In genomic region chr4:173253561-173253960, GRCh38 we compare ENCODE assay signal across 16 cellular contexts.
"Had no signal": no experiment of that assay in that cellular context is flagged by ENCODE, and none has a peak within 500 bp of the region (broad histone marks: within the 10 kb centered on the region; RNA-seq: fewer than 3 reads in every experiment).

No MANE protein-coding gene starts in this region.

- ATAC-seq: activated CD8-positive, alpha-beta T cell treated with anti-CD3 and anti-CD28 coated beads, Interleukin-2, amount 10 ng/mL, durations not matched to agents 7 days and 5 days; body of pancreas; left colon; mucosa of descending colon; naive thymus-derived CD8-positive, alpha-beta T cell; psoas muscle; right lobe of liver had no signal

- H3K27me3 ChIP-seq: adrenal gland, body of pancreas, right lobe of liver had no signal

- H3K36me3 ChIP-seq: adrenal gland, right lobe of liver had no signal

- H3K27ac ChIP-seq: adrenal gland, right lobe of liver had no signal

- H3K4me3 ChIP-seq: adrenal gland, body of pancreas, mucosa of descending colon, psoas muscle, right lobe of liver had no signal

- H3K4me1 ChIP-seq: adrenal gland, right lobe of liver had no signal

- H3K9me3 ChIP-seq: adrenal gland, body of pancreas, mucosa of descending colon, psoas muscle, right lobe of liver had no signal

- DNase-seq: activated CD4-positive, alpha-beta T cell treated with anti-CD3 and anti-CD28 coated beads for 48 hours; activated CD8-positive, alpha-beta memory T cell treated with anti-CD3 and anti-CD28 coated beads, Interleukin-2, amount 50 U/mL, for 48 hours; activated CD8-positive, alpha-beta T cell treated with anti-CD3 and anti-CD28 coated beads, Interleukin-2, amount 10 ng/mL, durations not matched to agents 7 days and 5 days; activated naive CD4-positive, alpha-beta T cell treated with Interleukin-2 at 50 U/mL for 16 hours; adrenal gland; body of pancreas; dermis blood vessel endothelial cell; endodermal cell; left colon; mucosa of descending colon; naive thymus-derived CD8-positive, alpha-beta T cell; psoas muscle; right lobe of liver; stimulated activated naive CD4-positive, alpha-beta T cell; substantia nigra; trophoblast cell had no signal
